ENCODE assay signal across 27 cellular contexts in the genomic region with DNA sequence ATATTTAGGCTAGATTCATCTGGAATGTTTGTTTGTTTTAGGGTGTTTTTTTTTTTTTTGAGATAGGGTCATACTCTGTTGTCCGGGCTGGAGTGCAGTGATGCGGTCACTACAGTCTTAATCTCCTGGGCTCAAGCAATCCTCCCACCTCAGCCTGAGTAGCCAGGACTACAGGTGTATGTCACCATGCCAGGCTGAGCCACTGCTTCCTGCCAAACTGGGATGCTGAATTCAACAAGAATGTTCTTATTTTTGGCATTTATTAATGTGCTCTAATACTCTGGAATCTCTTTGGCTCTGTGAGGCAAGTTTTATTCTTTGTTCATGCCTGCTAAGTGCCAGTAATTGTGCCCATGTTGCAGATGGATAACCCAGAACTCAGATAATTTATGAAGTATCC. TPM values are rescaled to one million over a fixed set of nuclear protein-coding genes. Genes with fewer than 3 reads are reported as not detected.
"Had no signal": no experiment of that assay in that cellular context is flagged by ENCODE, and none has a peak within 500 bp of the region (broad histone marks: within the 10 kb centered on the region; RNA-seq: fewer than 3 reads in every experiment).

No MANE protein-coding gene starts in this region.

- H3K36me3 Mint-ChIP-seq: activated naive CD4-positive, alpha-beta T cell treated with anti-CD3 and anti-CD28 coated beads, Interleukin-2, amount 50 U/mL, for 72 hours had no signal

- H3K9me3 ChIP-seq: left lung, right lobe of liver, transverse colon had no signal

- H3K27ac ChIP-seq: coronary artery, foreskin keratinocyte, left lung, right lobe of liver, skin epidermis, transverse colon had no signal

- H3K27me3 Mint-ChIP-seq: activated B cell treated with CpG ODN at 0.5 μM for 24 hours; activated CD4-positive, alpha-beta T cell treated with anti-CD3 and anti-CD28 coated beads for 36 hours; activated CD8-positive, alpha-beta memory T cell treated with anti-CD3 and anti-CD28 coated beads, Interleukin-2, amount 10 ng/mL, durations not matched to agents 7 days and 5 days; stimulated activated memory B cell treated with anti-CD40 and anti-IgM and Interleukin-4, amounts not matched to agents 10 μg/mL and 1 μg/mL and 100 μg/mL, for 72 hours had no signal

- H3K4me1 ChIP-seq: foreskin keratinocyte, right lobe of liver, transverse colon had no signal

- H3K27me3 ChIP-seq: foreskin keratinocyte, left lung, right lobe of liver, transverse colon had no signal

- H3K4me1 Mint-ChIP-seq: activated B cell treated with CpG ODN at 0.5 μM for 24 hours, nephron progenitor cell had no signal

- H3K27ac Mint-ChIP-seq: activated B cell treated with CpG ODN at 0.5 μM for 24 hours; activated CD4-positive, alpha-beta T cell treated with anti-CD3 and anti-CD28 coated beads for 36 hours; nephron progenitor cell; stimulated activated memory B cell treated with anti-CD40 and anti-IgM and Interleukin-4, amounts not matched to agents 10 μg/mL and 1 μg/mL and 100 μg/mL, for 72 hours; T-helper 1 cell treated with Interleukin-12 subunit alpha and Interleukin-12 subunit beta and Interleukin-4 antibody, amounts not matched to agents 30 μg/mL and 1 μg/mL, for 36 hours had no signal

- H3K9me3 Mint-ChIP-seq: activated B cell treated with CpG ODN at 0.5 μM for 24 hours; activated naive CD4-positive, alpha-beta T cell treated with anti-CD3 and anti-CD28 coated beads, Interleukin-2, amount 50 U/mL, for 72 hours; immature natural killer cell; nephron progenitor cell; stimulated activated memory B cell treated with anti-CD40 and anti-IgM and Interleukin-4, amounts not matched to agents 10 μg/mL and 1 μg/mL and 100 μg/mL, for 72 hours; T-helper 1 cell treated with Interleukin-12 subunit alpha and Interleukin-12 subunit beta and Interleukin-4 antibody, amounts not matched to agents 30 μg/mL and 1 μg/mL, for 36 hours had no signal

- DNase-seq: activated B cell treated with CpG ODN at 0.5 μM for 24 hours; activated CD4-positive, alpha-beta T cell treated with anti-CD3 and anti-CD28 coated beads for 36 hours; activated CD4-positive, alpha-beta T cell treated with anti-CD3 and anti-CD28 coated beads, Interleukin-2, amount 50 U/mL, for 4 hours; activated CD8-positive, alpha-beta memory T cell treated with anti-CD3 and anti-CD28 coated beads, Interleukin-2, amount 10 ng/mL, durations not matched to agents 7 days and 5 days; activated gamma-delta T cell; activated T-cell treated with anti-CD3 and anti-CD28 coated beads for 4 hours; aorta; central memory CD4-positive, alpha-beta T cell; erythroblast; foreskin keratinocyte; immature natural killer cell; kidney glomerular epithelial cell; left lung; midbrain; nephron progenitor cell; nucleus accumbens; right lobe of liver; stimulated activated CD4-positive, alpha-beta T cell treated with anti-CD3 and anti-CD28 coated beads, Interleukin-2, amount 100 ng/mL, for 24 hours; transverse colon had no signal

- H3K4me3 ChIP-seq: coronary artery, left lung, lung, right lobe of liver, skin epidermis, transverse colon had no signal

- ATAC-seq: activated CD4-positive, alpha-beta T cell treated with anti-CD3 and anti-CD28 coated beads for 36 hours; activated CD8-positive, alpha-beta memory T cell treated with anti-CD3 and anti-CD28 coated beads, Interleukin-2, amount 10 ng/mL, durations not matched to agents 7 days and 5 days; activated naive CD4-positive, alpha-beta T cell treated with anti-CD3 and anti-CD28 coated beads, Interleukin-2, amount 50 U/mL, for 72 hours; foreskin keratinocyte; left lung; stimulated activated memory B cell treated with anti-CD40 and anti-IgM and Interleukin-4, amounts not matched to agents 10 μg/mL and 1 μg/mL and 100 μg/mL, for 72 hours had no signal

- H3K36me3 ChIP-seq: right lobe of liver had no signal

- H3K4me3 Mint-ChIP-seq: activated B cell treated with CpG ODN at 0.5 μM for 24 hours; activated CD4-positive, alpha-beta T cell treated with anti-CD3 and anti-CD28 coated beads for 36 hours; activated CD8-positive, alpha-beta memory T cell treated with anti-CD3 and anti-CD28 coated beads, Interleukin-2, amount 10 ng/mL, durations not matched to agents 7 days and 5 days; immature natural killer cell; nephron progenitor cell; stimulated activated memory B cell treated with anti-CD40 and anti-IgM and Interleukin-4, amounts not matched to agents 10 μg/mL and 1 μg/mL and 100 μg/mL, for 72 hours; T-helper 1 cell treated with Interleukin-12 subunit alpha and Interleukin-12 subunit beta and Interleukin-4 antibody, amounts not matched to agents 30 μg/mL and 1 μg/mL, for 36 hours had no signal

RNA-seq across cellular contexts. Expression of a gene that starts 40.1 kb away (rescaled TPM):
- total RNA-seq: activated B cell treated with CpG ODN at 0.5 μM for 24 hours; activated CD4-positive, alpha-beta T cell treated with anti-CD3 and anti-CD28 coated beads for 36 hours; activated CD8-positive, alpha-beta memory T cell treated with anti-CD3 and anti-CD28 coated beads, Interleukin-2, amount 10 ng/mL, durations not matched to agents 7 days and 5 days; activated naive CD4-positive, alpha-beta T cell treated with anti-CD3 and anti-CD28 coated beads, Interleukin-2, amount 50 U/mL, for 72 hours; aorta; fibroblast of lung; foreskin keratinocyte; temporal lobe had no signal
- polyA plus RNA-seq: fibroblast of lung, foreskin keratinocyte had no signal
